ENCODE assay signal across 1 cellular context in the genomic region with DNA sequence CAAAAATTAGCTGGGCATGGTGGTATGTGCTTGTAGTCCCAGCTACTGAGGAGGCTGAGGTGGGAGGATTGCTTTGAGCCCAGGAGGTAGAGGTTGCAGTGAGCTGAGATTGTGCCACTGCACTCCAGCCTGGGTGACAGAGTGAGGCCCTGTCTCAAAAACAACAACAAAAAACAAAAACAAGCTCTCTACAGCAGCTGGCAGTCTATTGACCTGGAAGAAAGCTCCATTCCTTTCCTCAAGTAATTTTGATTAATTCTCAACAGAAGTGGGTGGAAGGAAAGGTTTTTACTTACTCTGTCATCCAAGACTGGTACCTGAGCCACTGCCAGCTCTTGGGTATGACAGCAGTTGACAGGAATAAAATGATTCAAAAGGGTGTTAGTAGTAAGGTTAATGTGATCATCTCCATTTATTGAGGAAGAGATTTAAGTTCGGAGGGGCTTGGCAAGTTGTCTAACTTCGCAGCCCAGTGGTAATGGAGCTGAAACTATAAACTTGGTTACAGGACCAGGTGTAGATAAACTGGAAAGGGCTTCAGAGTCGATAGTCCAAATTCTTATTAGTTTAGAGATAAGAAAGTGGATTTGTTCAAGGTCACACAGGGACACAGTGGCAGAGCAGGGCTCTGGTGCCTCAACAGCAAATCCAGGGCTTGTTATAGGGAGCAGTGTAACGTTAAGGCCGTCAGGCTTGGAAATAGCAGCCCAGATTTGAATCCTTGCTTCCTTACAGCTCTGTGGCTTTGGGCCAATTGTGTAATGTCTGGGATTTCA.
A peak's percentile ranks its signal among the peaks of the same experiment; 100 is the strongest.
TF ChIP-seq lines count a peak whose summit lies in the region.

No MANE protein-coding gene starts in this region.

TF ChIP-seq in HepG2, 621 proteins besides CTCF, POLR2A, EP300 and RAD21 (continues in another document):
- TF ChIP-seq, protein P1, sequence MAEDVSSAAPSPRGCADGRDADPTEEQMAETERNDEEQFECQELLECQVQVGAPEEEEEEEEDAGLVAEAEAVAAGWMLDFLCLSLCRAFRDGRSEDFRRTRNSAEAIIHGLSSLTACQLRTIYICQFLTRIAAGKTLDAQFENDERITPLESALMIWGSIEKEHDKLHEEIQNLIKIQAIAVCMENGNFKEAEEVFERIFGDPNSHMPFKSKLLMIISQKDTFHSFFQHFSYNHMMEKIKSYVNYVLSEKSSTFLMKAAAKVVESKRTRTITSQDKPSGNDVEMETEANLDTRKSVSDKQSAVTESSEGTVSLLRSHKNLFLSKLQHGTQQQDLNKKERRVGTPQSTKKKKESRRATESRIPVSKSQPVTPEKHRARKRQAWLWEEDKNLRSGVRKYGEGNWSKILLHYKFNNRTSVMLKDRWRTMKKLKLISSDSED (CRISPR knock-in tag; IDR thresholded peaks at IDR 0.05) = no peak
- no peak for TF ChIP-seq SP4 (CRISPR knock-in tag; IDR thresholded peaks at IDR 0.05)
- TF ChIP-seq, protein P2, sequence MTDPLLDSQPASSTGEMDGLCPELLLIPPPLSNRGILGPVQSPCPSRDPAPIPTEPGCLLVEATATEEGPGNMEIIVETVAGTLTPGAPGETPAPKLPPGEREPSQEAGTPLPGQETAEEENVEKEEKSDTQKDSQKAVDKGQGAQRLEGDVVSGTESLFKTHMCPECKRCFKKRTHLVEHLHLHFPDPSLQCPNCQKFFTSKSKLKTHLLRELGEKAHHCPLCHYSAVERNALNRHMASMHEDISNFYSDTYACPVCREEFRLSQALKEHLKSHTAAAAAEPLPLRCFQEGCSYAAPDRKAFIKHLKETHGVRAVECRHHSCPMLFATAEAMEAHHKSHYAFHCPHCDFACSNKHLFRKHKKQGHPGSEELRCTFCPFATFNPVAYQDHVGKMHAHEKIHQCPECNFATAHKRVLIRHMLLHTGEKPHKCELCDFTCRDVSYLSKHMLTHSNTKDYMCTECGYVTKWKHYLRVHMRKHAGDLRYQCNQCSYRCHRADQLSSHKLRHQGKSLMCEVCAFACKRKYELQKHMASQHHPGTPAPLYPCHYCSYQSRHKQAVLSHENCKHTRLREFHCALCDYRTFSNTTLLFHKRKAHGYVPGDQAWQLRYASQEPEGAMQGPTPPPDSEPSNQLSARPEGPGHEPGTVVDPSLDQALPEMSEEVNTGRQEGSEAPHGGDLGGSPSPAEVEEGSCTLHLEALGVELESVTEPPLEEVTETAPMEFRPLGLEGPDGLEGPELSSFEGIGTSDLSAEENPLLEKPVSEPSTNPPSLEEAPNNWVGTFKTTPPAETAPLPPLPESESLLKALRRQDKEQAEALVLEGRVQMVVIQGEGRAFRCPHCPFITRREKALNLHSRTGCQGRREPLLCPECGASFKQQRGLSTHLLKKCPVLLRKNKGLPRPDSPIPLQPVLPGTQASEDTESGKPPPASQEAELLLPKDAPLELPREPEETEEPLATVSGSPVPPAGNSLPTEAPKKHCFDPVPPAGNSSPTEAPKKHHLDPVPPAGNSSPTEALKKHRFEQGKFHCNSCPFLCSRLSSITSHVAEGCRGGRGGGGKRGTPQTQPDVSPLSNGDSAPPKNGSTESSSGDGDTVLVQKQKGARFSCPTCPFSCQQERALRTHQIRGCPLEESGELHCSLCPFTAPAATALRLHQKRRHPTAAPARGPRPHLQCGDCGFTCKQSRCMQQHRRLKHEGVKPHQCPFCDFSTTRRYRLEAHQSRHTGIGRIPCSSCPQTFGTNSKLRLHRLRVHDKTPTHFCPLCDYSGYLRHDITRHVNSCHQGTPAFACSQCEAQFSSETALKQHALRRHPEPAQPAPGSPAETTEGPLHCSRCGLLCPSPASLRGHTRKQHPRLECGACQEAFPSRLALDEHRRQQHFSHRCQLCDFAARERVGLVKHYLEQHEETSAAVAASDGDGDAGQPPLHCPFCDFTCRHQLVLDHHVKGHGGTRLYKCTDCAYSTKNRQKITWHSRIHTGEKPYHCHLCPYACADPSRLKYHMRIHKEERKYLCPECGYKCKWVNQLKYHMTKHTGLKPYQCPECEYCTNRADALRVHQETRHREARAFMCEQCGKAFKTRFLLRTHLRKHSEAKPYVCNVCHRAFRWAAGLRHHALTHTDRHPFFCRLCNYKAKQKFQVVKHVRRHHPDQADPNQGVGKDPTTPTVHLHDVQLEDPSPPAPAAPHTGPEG (CRISPR knock-in tag; IDR thresholded peaks at IDR 0.05) = 0 out of 2 replicates have a peak, but pooled peaks have one; percentile 36
- TF ChIP-seq HNF4G (IDR thresholded peaks at IDR 0.05; ENCODE audit: borderline replicate concordance, low read depth, low read length) = peak; percentile 78
- peak; percentile 63 for TF ChIP-seq HNF4G (CRISPR knock-in tag; IDR thresholded peaks at IDR 0.05; ENCODE audit: borderline replicate concordance, low read depth)
- TF ChIP-seq ZNF562 (CRISPR knock-in tag; IDR thresholded peaks at IDR 0.05; ENCODE audit: borderline replicate concordance) = no peak
- TF ChIP-seq RARG (CRISPR knock-in tag; IDR thresholded peaks at IDR 0.05; ENCODE audit: low read depth) = no peak
- TF ChIP-seq, protein P3, sequence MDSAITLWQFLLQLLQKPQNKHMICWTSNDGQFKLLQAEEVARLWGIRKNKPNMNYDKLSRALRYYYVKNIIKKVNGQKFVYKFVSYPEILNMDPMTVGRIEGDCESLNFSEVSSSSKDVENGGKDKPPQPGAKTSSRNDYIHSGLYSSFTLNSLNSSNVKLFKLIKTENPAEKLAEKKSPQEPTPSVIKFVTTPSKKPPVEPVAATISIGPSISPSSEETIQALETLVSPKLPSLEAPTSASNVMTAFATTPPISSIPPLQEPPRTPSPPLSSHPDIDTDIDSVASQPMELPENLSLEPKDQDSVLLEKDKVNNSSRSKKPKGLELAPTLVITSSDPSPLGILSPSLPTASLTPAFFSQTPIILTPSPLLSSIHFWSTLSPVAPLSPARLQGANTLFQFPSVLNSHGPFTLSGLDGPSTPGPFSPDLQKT (CRISPR knock-in tag; IDR thresholded peaks at IDR 0.05; ENCODE audit: borderline replicate concordance) = no peak
- TF ChIP-seq ZNF367 (CRISPR knock-in tag; IDR thresholded peaks at IDR 0.05; ENCODE audit: borderline replicate concordance) = no peak
- no peak for TF ChIP-seq ZNF782 (CRISPR knock-in tag; IDR thresholded peaks at IDR 0.05; ENCODE audit: borderline replicate concordance)
- no peak for TF ChIP-seq ZNF670 (CRISPR knock-in tag; IDR thresholded peaks at IDR 0.05; ENCODE audit: borderline replicate concordance)
- TF ChIP-seq STAT5B (CRISPR knock-in tag; IDR thresholded peaks at IDR 0.05) = no peak
- peak; percentile 51 for TF ChIP-seq ASH2L (IDR thresholded peaks at IDR 0.05; ENCODE audit: insufficient read length, low read depth, low read length)
- no peak for TF ChIP-seq SATB2 (CRISPR knock-in tag; IDR thresholded peaks at IDR 0.05)
- TF ChIP-seq, protein P4, sequence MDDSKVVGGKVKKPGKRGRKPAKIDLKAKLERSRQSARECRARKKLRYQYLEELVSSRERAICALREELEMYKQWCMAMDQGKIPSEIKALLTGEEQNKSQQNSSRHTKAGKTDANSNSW (CRISPR knock-in tag; IDR thresholded peaks at IDR 0.05; ENCODE audit: borderline replicate concordance) = no peak
- TF ChIP-seq, protein P5, sequence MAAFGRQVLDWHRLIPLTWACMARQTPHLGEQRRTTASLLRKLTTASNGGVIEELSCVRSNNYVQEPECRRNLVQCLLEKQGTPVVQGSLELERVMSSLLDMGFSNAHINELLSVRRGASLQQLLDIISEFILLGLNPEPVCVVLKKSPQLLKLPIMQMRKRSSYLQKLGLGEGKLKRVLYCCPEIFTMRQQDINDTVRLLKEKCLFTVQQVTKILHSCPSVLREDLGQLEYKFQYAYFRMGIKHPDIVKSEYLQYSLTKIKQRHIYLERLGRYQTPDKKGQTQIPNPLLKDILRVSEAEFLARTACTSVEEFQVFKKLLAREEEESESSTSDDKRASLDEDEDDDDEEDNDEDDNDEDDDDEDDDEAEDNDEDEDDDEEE (CRISPR knock-in tag; IDR thresholded peaks at IDR 0.05) = no peak; the same call in 1 of the 2 replicates
- no peak for TF ChIP-seq ZNF260 (CRISPR knock-in tag; IDR thresholded peaks at IDR 0.05; ENCODE audit: borderline replicate concordance, low read depth)
- TF ChIP-seq, protein P6, sequence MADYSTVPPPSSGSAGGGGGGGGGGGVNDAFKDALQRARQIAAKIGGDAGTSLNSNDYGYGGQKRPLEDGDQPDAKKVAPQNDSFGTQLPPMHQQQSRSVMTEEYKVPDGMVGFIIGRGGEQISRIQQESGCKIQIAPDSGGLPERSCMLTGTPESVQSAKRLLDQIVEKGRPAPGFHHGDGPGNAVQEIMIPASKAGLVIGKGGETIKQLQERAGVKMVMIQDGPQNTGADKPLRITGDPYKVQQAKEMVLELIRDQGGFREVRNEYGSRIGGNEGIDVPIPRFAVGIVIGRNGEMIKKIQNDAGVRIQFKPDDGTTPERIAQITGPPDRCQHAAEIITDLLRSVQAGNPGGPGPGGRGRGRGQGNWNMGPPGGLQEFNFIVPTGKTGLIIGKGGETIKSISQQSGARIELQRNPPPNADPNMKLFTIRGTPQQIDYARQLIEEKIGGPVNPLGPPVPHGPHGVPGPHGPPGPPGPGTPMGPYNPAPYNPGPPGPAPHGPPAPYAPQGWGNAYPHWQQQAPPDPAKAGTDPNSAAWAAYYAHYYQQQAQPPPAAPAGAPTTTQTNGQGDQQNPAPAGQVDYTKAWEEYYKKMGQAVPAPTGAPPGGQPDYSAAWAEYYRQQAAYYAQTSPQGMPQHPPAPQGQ (CRISPR knock-in tag; IDR thresholded peaks at IDR 0.05; ENCODE audit: borderline replicate concordance) = no peak
- TF ChIP-seq, protein P7, sequence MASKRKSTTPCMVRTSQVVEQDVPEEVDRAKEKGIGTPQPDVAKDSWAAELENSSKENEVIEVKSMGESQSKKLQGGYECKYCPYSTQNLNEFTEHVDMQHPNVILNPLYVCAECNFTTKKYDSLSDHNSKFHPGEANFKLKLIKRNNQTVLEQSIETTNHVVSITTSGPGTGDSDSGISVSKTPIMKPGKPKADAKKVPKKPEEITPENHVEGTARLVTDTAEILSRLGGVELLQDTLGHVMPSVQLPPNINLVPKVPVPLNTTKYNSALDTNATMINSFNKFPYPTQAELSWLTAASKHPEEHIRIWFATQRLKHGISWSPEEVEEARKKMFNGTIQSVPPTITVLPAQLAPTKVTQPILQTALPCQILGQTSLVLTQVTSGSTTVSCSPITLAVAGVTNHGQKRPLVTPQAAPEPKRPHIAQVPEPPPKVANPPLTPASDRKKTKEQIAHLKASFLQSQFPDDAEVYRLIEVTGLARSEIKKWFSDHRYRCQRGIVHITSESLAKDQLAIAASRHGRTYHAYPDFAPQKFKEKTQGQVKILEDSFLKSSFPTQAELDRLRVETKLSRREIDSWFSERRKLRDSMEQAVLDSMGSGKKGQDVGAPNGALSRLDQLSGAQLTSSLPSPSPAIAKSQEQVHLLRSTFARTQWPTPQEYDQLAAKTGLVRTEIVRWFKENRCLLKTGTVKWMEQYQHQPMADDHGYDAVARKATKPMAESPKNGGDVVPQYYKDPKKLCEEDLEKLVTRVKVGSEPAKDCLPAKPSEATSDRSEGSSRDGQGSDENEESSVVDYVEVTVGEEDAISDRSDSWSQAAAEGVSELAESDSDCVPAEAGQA (IDR thresholded peaks at IDR 0.05; ENCODE audit: low read depth) = no peak
- TF ChIP-seq, protein P7 (CRISPR knock-in tag; IDR thresholded peaks at IDR 0.05; ENCODE audit: borderline replicate concordance) = no peak
- TF ChIP-seq, protein P8, sequence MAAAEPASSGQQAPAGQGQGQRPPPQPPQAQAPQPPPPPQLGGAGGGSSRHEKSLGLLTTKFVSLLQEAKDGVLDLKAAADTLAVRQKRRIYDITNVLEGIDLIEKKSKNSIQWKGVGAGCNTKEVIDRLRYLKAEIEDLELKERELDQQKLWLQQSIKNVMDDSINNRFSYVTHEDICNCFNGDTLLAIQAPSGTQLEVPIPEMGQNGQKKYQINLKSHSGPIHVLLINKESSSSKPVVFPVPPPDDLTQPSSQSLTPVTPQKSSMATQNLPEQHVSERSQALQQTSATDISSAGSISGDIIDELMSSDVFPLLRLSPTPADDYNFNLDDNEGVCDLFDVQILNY (CRISPR knock-in tag; conservative IDR thresholded peaks at IDR 0.05) = no peak
- TF ChIP-seq ZSCAN21 (CRISPR knock-in tag; IDR thresholded peaks at IDR 0.05; ENCODE audit: borderline replicate concordance) = no peak
- TF ChIP-seq ZSCAN29 (CRISPR knock-in tag; conservative IDR thresholded peaks at IDR 0.05) = peak; percentile 78; the same call in 1 of the 2 replicates
- TF ChIP-seq REPIN1 (CRISPR knock-in tag; IDR thresholded peaks at IDR 0.05; ENCODE audit: borderline replicate concordance, low read depth) = peak; percentile 29; the same call in 1 of the 2 replicates
- TF ChIP-seq ATF1 (CRISPR knock-in tag; IDR thresholded peaks at IDR 0.05) = 0 out of 2 replicates have a peak, but pooled peaks have one; percentile 34
- no peak for TF ChIP-seq ZNF569 (CRISPR knock-in tag; IDR thresholded peaks at IDR 0.05; ENCODE audit: borderline replicate concordance)
- TF ChIP-seq ZNF33B (CRISPR knock-in tag; IDR thresholded peaks at IDR 0.05) = 0 out of 2 replicates have a peak, but pooled peaks have one; percentile 42
- no peak for TF ChIP-seq ZNF703 (CRISPR knock-in tag; IDR thresholded peaks at IDR 0.05; ENCODE audit: borderline replicate concordance)
- TF ChIP-seq YEATS2 (CRISPR knock-in tag; IDR thresholded peaks at IDR 0.05; ENCODE audit: borderline replicate concordance) = no peak
- peak; percentile 61 for TF ChIP-seq HDAC2 (CRISPR knock-in tag; IDR thresholded peaks at IDR 0.05)
- TF ChIP-seq, protein P9, sequence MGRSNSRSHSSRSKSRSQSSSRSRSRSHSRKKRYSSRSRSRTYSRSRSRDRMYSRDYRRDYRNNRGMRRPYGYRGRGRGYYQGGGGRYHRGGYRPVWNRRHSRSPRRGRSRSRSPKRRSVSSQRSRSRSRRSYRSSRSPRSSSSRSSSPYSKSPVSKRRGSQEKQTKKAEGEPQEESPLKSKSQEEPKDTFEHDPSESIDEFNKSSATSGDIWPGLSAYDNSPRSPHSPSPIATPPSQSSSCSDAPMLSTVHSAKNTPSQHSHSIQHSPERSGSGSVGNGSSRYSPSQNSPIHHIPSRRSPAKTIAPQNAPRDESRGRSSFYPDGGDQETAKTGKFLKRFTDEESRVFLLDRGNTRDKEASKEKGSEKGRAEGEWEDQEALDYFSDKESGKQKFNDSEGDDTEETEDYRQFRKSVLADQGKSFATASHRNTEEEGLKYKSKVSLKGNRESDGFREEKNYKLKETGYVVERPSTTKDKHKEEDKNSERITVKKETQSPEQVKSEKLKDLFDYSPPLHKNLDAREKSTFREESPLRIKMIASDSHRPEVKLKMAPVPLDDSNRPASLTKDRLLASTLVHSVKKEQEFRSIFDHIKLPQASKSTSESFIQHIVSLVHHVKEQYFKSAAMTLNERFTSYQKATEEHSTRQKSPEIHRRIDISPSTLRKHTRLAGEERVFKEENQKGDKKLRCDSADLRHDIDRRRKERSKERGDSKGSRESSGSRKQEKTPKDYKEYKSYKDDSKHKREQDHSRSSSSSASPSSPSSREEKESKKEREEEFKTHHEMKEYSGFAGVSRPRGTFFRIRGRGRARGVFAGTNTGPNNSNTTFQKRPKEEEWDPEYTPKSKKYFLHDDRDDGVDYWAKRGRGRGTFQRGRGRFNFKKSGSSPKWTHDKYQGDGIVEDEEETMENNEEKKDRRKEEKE (IDR thresholded peaks at IDR 0.05) = no peak
